ENCODE assay signal across 12 cellular contexts in the genomic region with DNA sequence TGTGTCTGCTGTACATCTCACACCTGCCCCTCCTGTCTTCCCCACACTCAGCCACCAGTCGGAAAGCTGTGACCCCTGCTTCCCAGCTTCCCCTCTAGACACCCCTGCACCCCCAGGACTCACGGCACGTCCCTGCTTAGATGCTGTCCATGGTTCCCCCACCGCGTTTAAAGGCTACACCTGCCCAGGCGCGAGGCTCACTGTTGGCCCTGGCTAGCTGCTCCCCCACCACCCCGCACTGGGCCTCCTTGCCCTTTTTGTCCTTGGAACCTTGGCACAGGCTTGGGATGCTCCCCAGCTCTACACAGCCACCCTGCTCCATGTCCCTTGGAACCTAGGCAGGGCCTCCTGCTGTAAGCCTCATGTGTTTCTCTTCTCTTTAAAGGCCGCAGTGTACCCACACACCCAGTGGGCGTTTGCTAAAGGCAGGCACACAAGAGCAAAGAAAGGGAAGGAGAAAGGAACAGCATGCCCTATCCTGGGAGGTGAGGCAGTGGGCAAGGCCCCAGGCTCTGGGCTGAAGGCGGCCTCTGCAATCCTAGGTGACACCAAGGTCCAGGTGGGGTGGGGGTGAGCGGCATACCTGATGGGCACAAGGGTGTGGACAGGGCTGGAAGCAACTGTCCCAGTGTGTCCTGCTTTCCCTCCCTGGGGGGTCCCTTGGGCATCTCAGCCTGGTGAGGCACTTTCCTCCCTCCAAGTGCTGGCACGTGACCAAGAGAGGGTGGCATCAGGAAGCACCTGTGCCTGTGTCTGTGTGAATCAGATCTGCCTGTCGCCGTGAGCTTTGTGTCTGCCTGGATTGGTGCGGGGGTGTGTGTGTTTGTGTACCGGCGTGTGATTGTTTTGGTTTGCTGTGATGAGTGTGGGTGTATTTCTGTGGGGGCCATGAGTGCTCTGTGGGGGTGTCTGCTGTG. TPM values are rescaled to one million over a fixed set of nuclear protein-coding genes. Genes with fewer than 3 reads are reported as not detected.
DNase-seq lines count a peak whose midpoint lies in the region; ATAC-seq and TF ChIP-seq lines count a peak whose summit lies in the region.
"Had no signal": no experiment of that assay in that cellular context is flagged by ENCODE, and none has a peak within 500 bp of the region (broad histone marks: within the 10 kb centered on the region; RNA-seq: fewer than 3 reads in every experiment).

No MANE protein-coding gene starts in this region.

- H3K14ac ChIP-seq in neuronal stem cell (ENCODE audit: low read length), result peak overlapping the region; percentile 59

- no peaks in the 10 kb centered on the region for H3K36me3 Mint-ChIP-seq in brain
- no peaks in the 10 kb centered on the region for H3K36me3 Mint-ChIP-seq in activated T-cell treated with anti-CD3 and anti-CD28 coated beads, Interleukin-2, amount 50 U/mL, for 24 hours (ENCODE audit: low read depth)
- H3K36me3 Mint-ChIP-seq: natural killer cell had no signal

- H3K4me1 ChIP-seq in HCT116 (ENCODE audit: control insufficient read depth in 1 of 2, insufficient read depth in 2 of 2, low read length in 2 of 2) (0 out of 4 replicates have a peak, but pooled peaks cover 0 to under 1% of the 10 kb centered on the region in 2 experiments), neuronal stem cell (ENCODE audit: control insufficient read depth in 2 of 2, insufficient read depth in 1 of 2, low read depth in 1 of 2, low read length in 2 of 2) (peaks cover 22 to 23% of the 10 kb centered on the region in 2 donors)
- H3K4me1 ChIP-seq: gastroesophageal sphincter had no signal

- BruUV-seq in HCT116 (replicated peaks; lab: Mats Ljungman, UMichigan), result no TSS peak

- DNase-seq in HCT116 (ENCODE audit: low read depth, low spot score) (no peak), NCI-H1436 (lab: John Stamatoyannopoulos, UW) (peak; percentile 88), neuronal stem cell (ENCODE audit: low spot score) (no peak), Kasumi-1 (lab: John Stamatoyannopoulos, UW) (no peak), activated gamma-delta T cell (lab: John Stamatoyannopoulos, UW) (no peak)
- no peak for DNase-seq in activated T-cell treated with anti-CD3 and anti-CD28 coated beads, Interleukin-2, amount 50 U/mL, for 24 hours
- DNase-seq: CD4-positive, alpha-beta T cell; natural killer cell; T-helper 9 cell had no signal

- H3K27me3 Mint-ChIP-seq in brain, result peaks cover 3% of the 10 kb centered on the region
- H3K27me3 Mint-ChIP-seq in activated T-cell treated with anti-CD3 and anti-CD28 coated beads, Interleukin-2, amount 50 U/mL, for 24 hours, result peaks cover 14% of the 10 kb centered on the region
- H3K27me3 Mint-ChIP-seq: CD4-positive, alpha-beta T cell had no signal

- no peaks in the 10 kb centered on the region for H3K79me1 ChIP-seq in neuronal stem cell (ENCODE audit: low read depth, low read length)

- peaks cover 0 to 3% (median under 1%) of the 10 kb centered on the region in 5 experiments for H3K9me3 Mint-ChIP-seq in brain
- no peaks in the 10 kb centered on the region for H3K9me3 Mint-ChIP-seq in activated T-cell treated with anti-CD3 and anti-CD28 coated beads, Interleukin-2, amount 50 U/mL, for 24 hours
- H3K9me3 Mint-ChIP-seq: activated T-helper 2 cell treated with anti-CD3 and anti-CD28 coated beads, Interferon-gamma antibody, Interleukin-2, Interleukin-4, amounts not matched to agents 10 μg/mL and 5 μg/mL and 100 μg/mL, durations not matched to agents 14 hours and 24 hours and 36 hours; CD4-positive, alpha-beta T cell; natural killer cell had no signal

- peak overlapping the region; percentile 28 for H3K4ac ChIP-seq in neuronal stem cell (ENCODE audit: low read length)

- no peak for TF ChIP-seq RAD21 in HCT116 (IDR thresholded peaks at IDR 0.05; ENCODE audit: low read depth)

- no peak overlapping the region for H3K4me3 ChIP-seq in HCT116 (replicated peaks in 1 of 2; ENCODE audit: low read depth in 1 of 2, low read length in 2 of 2)
- H3K4me3 ChIP-seq in neuronal stem cell (ENCODE audit: low read length in 2 of 2), result no peak overlapping the region
- H3K4me3 ChIP-seq: gastroesophageal sphincter had no signal

- H3K23ac ChIP-seq in neuronal stem cell (ENCODE audit: low read depth, low read length, poor library complexity), result peak overlapping the region; percentile 18

- intact Hi-C loops in HCT116 (cut with micrococcal nuclease), result no loop called here

- peak overlapping the region; percentile 96 for H2BK15ac ChIP-seq in neuronal stem cell (ENCODE audit: low read length)

- H2AFZ ChIP-seq in HCT116 (ENCODE audit: low read depth, low read length, poor library complexity, severe bottlenecking) (no peak overlapping the region), neuronal stem cell (ENCODE audit: low read length) (peak overlapping the region; percentile 81)

- H3K9me3 ChIP-seq in HCT116 (ENCODE audit: control insufficient read depth in 1 of 2, insufficient read depth in 1 of 2, low read depth in 1 of 2, low read length in 2 of 2) (no peaks in the 10 kb centered on the region), neuronal stem cell (replicated peaks in 1 of 2; ENCODE audit: control insufficient read depth in 2 of 2, insufficient read depth in 1 of 2, low read depth in 1 of 2, low read length in 2 of 2) (no peaks in the 10 kb centered on the region)
- H3K9me3 ChIP-seq: gastroesophageal sphincter had no signal

- peak overlapping the region; percentile 89 for H2BK120ac ChIP-seq in neuronal stem cell (ENCODE audit: low read depth, low read length)

- H3K27ac ChIP-seq in HCT116 (ENCODE audit: low read depth, low read length) (no peak overlapping the region), neuronal stem cell (replicated peaks; ENCODE audit: low read length) (no peak overlapping the region)
- H3K27ac ChIP-seq: gastroesophageal sphincter had no signal

- RAD21 ChIA-PET in HCT116 (lab: Charles Lee; ENCODE audit: low non-redundant PET in 1 of 2, low total read pairs in 2 of 2, uncharacterized antibody in 2 of 2, unreplicated experiment in 2 of 2), result no interaction called here

- H3K4me2 ChIP-seq in HCT116 (ENCODE audit: low read length), result no peak overlapping the region
- H3K4me2 ChIP-seq in neuronal stem cell (ENCODE audit: insufficient read depth, low read length, poor library complexity, severe bottlenecking), result no peak overlapping the region

- no peak overlapping the region for H3K9ac ChIP-seq in HCT116 (ENCODE audit: low read length)
- H3K9ac ChIP-seq in neuronal stem cell (ENCODE audit: low read depth, low read length, poor library complexity), result peak overlapping the region; percentile 53

- peak overlapping the region in 3 of 5 experiments; percentile 34 to 55 (median 46) for H3K4me3 Mint-ChIP-seq in brain
- no peak overlapping the region for H3K4me3 Mint-ChIP-seq in activated T-cell treated with anti-CD3 and anti-CD28 coated beads, Interleukin-2, amount 50 U/mL, for 24 hours
- H3K4me3 Mint-ChIP-seq: CD4-positive, alpha-beta T cell; natural killer cell had no signal

- peak overlapping the region in 4 of 5 experiments; percentile 7 to 95 (median 88) for H3K27ac Mint-ChIP-seq in brain
- no peak overlapping the region for H3K27ac Mint-ChIP-seq in activated T-cell treated with anti-CD3 and anti-CD28 coated beads, Interleukin-2, amount 50 U/mL, for 24 hours
- H3K27ac Mint-ChIP-seq: activated T-helper 2 cell treated with anti-CD3 and anti-CD28 coated beads, Interferon-gamma antibody, Interleukin-2, Interleukin-4, amounts not matched to agents 10 μg/mL and 5 μg/mL and 100 μg/mL, durations not matched to agents 14 hours and 24 hours and 36 hours; CD4-positive, alpha-beta T cell; natural killer cell had no signal

- no peaks in the 10 kb centered on the region for H4K20me1 ChIP-seq in HCT116 (ENCODE audit: insufficient read depth)

- H3K4me1 Mint-ChIP-seq in brain, result peaks cover 51% of the 10 kb centered on the region
- peaks cover 3% of the 10 kb centered on the region for H3K4me1 Mint-ChIP-seq in activated T-cell treated with anti-CD3 and anti-CD28 coated beads, Interleukin-2, amount 50 U/mL, for 24 hours (ENCODE audit: low read depth)
- H3K4me1 Mint-ChIP-seq: natural killer cell had no signal

- H3K36me3 ChIP-seq in HCT116 (ENCODE audit: control insufficient read depth in 1 of 2, insufficient read depth in 2 of 2, low read length in 2 of 2) (no peaks in the 10 kb centered on the region), neuronal stem cell (replicated peaks in 1 of 2; ENCODE audit: control insufficient read depth in 2 of 2, insufficient read depth in 2 of 2, low read length in 2 of 2) (no peaks in the 10 kb centered on the region)
- H3K36me3 ChIP-seq: gastroesophageal sphincter had no signal

- CTCF ChIA-PET in HCT116 (lab: Charles Lee), result interaction anchor here (1.2 to 2.1 kb wide), 2 partner anchors 9 to 12 kb away, joined by 3 to 5 read pairs; no protein-coding TSS in a partner anchor

- no peak for TF ChIP-seq POLR2A in HCT116 (IDR thresholded peaks at IDR 0.05; ENCODE audit: borderline replicate concordance, extremely low read depth, insufficient read depth, insufficient read length)

- TF ChIP-seq CTCF in HCT116 (IDR thresholded peaks at IDR 0.05 in 2 of 3, conservative IDR thresholded peaks at IDR 0.05 in 1 of 3; ENCODE audit: borderline replicate concordance in 1 of 3, insufficient read depth in 1 of 3, low read depth in 2 of 3, low read length in 2 of 3), result no peak
- no peak for TF ChIP-seq CTCF in brain (conservative IDR thresholded peaks at IDR 0.05)

- peak overlapping the region; percentile 93 for H2BK12ac ChIP-seq in neuronal stem cell (ENCODE audit: low read length)

- WGBS in neuronal stem cell (ENCODE audit: extremely low coverage in 2 of 2, insufficient read length in 2 of 2, insufficient replicate concordance in 1 of 2), 2 donors, result no CpG with 5 or more reads among the region's 18 CpGs

- peaks cover 6% of the 10 kb centered on the region; the same call in 1 of the 2 replicates for H3K27me3 ChIP-seq in HCT116 (ENCODE audit: insufficient read depth, low read length)
- H3K27me3 ChIP-seq in neuronal stem cell (ENCODE audit: control insufficient read depth in 3 of 3, insufficient read depth in 3 of 3, low read depth in 1 of 3, low read length in 3 of 3), result no peaks in the 10 kb centered on the region

- peak overlapping the region; percentile 95 for H4K8ac ChIP-seq in neuronal stem cell (ENCODE audit: low read depth, low read length)

- H3K79me2 ChIP-seq in HCT116 (ENCODE audit: insufficient read depth, low read length), result no peaks in the 10 kb centered on the region

- no peaks in the 10 kb centered on the region for H3K9me2 ChIP-seq in HCT116 (ENCODE audit: insufficient read depth)

- H4K91ac ChIP-seq in neuronal stem cell (ENCODE audit: low read depth, low read length, poor library complexity), result peak overlapping the region; percentile 67

- H2AK5ac ChIP-seq in neuronal stem cell (ENCODE audit: low read depth, low read length), result peak overlapping the region; percentile 92

- H3K18ac ChIP-seq in neuronal stem cell (ENCODE audit: low read length), result peak overlapping the region; percentile 97

- peak; percentile 15; the same call in 1 of the 2 replicates for ATAC-seq in HCT116
- ATAC-seq: gastroesophageal sphincter, natural killer cell had no signal

- POLR2A ChIA-PET in HCT116 (lab: Charles Lee), result no interaction called here

- peak overlapping the region; percentile 83 for H2BK5ac ChIP-seq in neuronal stem cell (ENCODE audit: low read length)

RNA-seq across cellular contexts. Expression of gene TPRA1, which starts 54.4 kb away (rescaled TPM):
- 35.1 TPM for total RNA-seq in HCT116 (2021; ENCODE audit: unreplicated experiment)
- polyA plus RNA-seq in HCT116 (2012), result 31.4 and 31.8 TPM in 2 replicates
- 19.0 TPM for polyA plus RNA-seq in brain (ENCODE audit: insufficient read depth, low read depth, low replicate concordance)
- polyA plus RNA-seq in neuronal stem cell (2013, experiment 1 of 2), result 17.1 TPM
- polyA plus RNA-seq in neuronal stem cell (2013, experiment 2 of 2), result 16.1 TPM
